In the genomic region with DNA sequence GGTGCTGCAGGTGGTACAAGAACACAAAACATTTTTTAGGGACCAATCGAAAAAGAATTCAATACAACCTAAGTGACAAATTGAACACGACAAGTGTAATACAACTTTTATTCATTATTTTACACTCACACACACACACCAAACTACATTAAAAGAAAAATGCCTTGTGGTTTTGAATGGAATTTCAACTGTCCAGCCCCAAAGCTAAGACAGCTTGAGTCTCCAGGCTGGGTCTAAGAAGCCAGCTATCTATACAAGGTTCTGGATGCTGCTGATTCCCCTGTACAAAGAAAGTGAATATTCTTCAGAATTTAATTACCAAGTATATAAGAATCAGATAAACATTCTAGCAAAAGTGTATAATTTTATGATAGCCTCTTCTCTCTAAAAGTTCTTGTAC, we compare ENCODE assay signal across 22 cellular contexts.
DNase-seq lines count a peak whose midpoint lies in the region; TF ChIP-seq lines count a peak whose summit lies in the region.
"Had no signal": no experiment of that assay in that cellular context is flagged by ENCODE, and none has a peak within 500 bp of the region (broad histone marks: within the 10 kb centered on the region; RNA-seq: fewer than 3 reads in every experiment).

No MANE protein-coding gene starts in this region.

- TF ChIP-seq CTCF in AG09309 (IDR thresholded peaks at IDR 0.05; ENCODE audit: control insufficient read depth, insufficient read depth, low read depth, low read length, missing control alignments) (no peak), cardiac fibroblast (IDR thresholded peaks at IDR 0.05; ENCODE audit: low read depth, low read length) (no peak)

- H3K4me3 ChIP-seq in AG09309 (ENCODE audit: control insufficient read depth, low read depth, low read length): no peak overlapping the region
- H3K4me3 ChIP-seq in cardiac fibroblast (replicated peaks in 1 of 2; ENCODE audit: low read depth in 2 of 2, low read length in 2 of 2): no peak overlapping the region
- H3K4me3 ChIP-seq: GM23338, mucosa of descending colon, neural progenitor cell, psoas muscle had no signal

- DNase-seq in AG09309 (ENCODE audit: low read depth) (peak; percentile 27), NCI-H69 (lab: John Stamatoyannopoulos, UW) (peak; percentile 11), cardiac fibroblast (ENCODE audit: low read depth in 2 of 2) (peak; percentile 52 to 54), myocyte (ENCODE audit: low read depth) (peak; percentile 42), ecto neural progenitor cell (ENCODE audit: low spot score) (no peak), NCI-H2107 (lab: John Stamatoyannopoulos, UW) (no peak), SKM-1 treated with dmso at 0.1 percent for 144 hours (lab: John Stamatoyannopoulos, UW; ENCODE audit: unreplicated experiment) (no peak)
- DNase-seq in activated CD8-positive, alpha-beta memory T cell treated with anti-CD3 and anti-CD28 coated beads, Interleukin-2, amount 50 U/mL, for 48 hours: no peak
- DNase-seq: activated CD4-positive, alpha-beta memory T cell treated with anti-CD3 and anti-CD28 coated beads, Interleukin-2, amount 10 ng/mL, durations not matched to agents 7 days and 5 days; activated CD4-positive, CD25-positive, alpha-beta regulatory T cell; activated naive CD4-positive, alpha-beta T cell treated with Interleukin-2 at 50 U/mL for 16 hours; activated T-cell treated with anti-CD3 and anti-CD28 coated beads, Interleukin-2, amount 50 U/mL, for 1 hour; AML-193; DND-41; left ventricle myocardium superior; mucosa of descending colon; NCI-H526 treated with DMSO at 0.1 percent for 48 hours; psoas muscle; SIG-M5; stimulated activated CD4-positive, alpha-beta T cell treated with anti-CD3 and anti-CD28 coated beads, Interleukin-4, amount 100 ng/mL, for 24 hours had no signal

Comparison
In these comparisons a context has a peak if more than half of its experiments do, and no peak if none do; other contexts are left out.
1. DNase-seq: peak in AG09309 (single experiment), NCI-H69 (single experiment), cardiac fibroblast (2 of 2) and myocyte (single experiment); none in ecto neural progenitor cell (single experiment), NCI-H2107 (single experiment), activated CD8-positive, alpha-beta memory T cell treated with anti-CD3 and anti-CD28 coated beads, Interleukin-2, amount 50 U/mL, for 48 hours (single experiment) and SKM-1 treated with dmso at 0.1 percent for 144 hours (single experiment).